2 cellular contexts compared by ENCODE assay signal in the genomic region with DNA sequence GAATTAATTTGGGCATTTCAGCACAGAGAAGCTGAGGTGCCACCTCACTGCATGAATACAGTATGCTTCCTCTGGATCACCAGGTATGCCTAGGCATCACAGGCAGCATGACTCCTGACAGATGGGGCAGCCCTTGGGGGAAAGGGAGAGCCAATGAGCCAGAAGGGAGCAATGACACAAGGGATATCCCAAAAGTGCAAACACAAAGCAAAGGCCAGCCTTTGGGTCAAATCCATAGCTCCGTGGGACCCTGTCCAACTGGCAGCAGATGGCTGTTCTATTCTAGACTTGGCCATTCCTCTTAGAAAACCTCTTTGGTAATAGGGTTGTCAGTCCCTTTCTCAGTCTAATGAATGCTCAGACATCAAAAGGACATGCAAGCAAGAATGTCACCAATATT.
TF ChIP-seq lines count a peak whose summit lies in the region.

No MANE protein-coding gene starts in this region.

TF ChIP-seq in liver, 16 proteins besides CTCF, POLR2A, EP300 and RAD21 (continued from another document):
- TF ChIP-seq, protein P1, sequence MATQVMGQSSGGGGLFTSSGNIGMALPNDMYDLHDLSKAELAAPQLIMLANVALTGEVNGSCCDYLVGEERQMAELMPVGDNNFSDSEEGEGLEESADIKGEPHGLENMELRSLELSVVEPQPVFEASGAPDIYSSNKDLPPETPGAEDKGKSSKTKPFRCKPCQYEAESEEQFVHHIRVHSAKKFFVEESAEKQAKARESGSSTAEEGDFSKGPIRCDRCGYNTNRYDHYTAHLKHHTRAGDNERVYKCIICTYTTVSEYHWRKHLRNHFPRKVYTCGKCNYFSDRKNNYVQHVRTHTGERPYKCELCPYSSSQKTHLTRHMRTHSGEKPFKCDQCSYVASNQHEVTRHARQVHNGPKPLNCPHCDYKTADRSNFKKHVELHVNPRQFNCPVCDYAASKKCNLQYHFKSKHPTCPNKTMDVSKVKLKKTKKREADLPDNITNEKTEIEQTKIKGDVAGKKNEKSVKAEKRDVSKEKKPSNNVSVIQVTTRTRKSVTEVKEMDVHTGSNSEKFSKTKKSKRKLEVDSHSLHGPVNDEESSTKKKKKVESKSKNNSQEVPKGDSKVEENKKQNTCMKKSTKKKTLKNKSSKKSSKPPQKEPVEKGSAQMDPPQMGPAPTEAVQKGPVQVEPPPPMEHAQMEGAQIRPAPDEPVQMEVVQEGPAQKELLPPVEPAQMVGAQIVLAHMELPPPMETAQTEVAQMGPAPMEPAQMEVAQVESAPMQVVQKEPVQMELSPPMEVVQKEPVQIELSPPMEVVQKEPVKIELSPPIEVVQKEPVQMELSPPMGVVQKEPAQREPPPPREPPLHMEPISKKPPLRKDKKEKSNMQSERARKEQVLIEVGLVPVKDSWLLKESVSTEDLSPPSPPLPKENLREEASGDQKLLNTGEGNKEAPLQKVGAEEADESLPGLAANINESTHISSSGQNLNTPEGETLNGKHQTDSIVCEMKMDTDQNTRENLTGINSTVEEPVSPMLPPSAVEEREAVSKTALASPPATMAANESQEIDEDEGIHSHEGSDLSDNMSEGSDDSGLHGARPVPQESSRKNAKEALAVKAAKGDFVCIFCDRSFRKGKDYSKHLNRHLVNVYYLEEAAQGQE (IDR thresholded peaks at IDR 0.05): peak; percentile 34
- TF ChIP-seq HNF4A (conservative IDR thresholded peaks at IDR 0.05) (peak; percentile 79 to 82), JUND (IDR thresholded peaks at IDR 0.05) (peak in 1 of 2 donors; percentile 43), NR2F2 (IDR thresholded peaks at IDR 0.05) (peak; percentile 79), TAF1 (conservative IDR thresholded peaks at IDR 0.05) (no peak), EGR1 (IDR thresholded peaks at IDR 0.05; ENCODE audit: low read depth in 2 of 2) (peak in 1 of 2 donors; percentile 32), RXRA (IDR thresholded peaks at IDR 0.05) (peak; percentile 99), FOXA1 (IDR thresholded peaks at IDR 0.05) (peak; percentile 43), HNF4G (IDR thresholded peaks at IDR 0.05) (peak; percentile 16), SP1 (IDR thresholded peaks at IDR 0.05) (peak; percentile 88), GABPA (IDR thresholded peaks at IDR 0.05 in 1 of 2, conservative IDR thresholded peaks at IDR 0.05 in 1 of 2) (no peak), FOXA2 (IDR thresholded peaks at IDR 0.05) (peak; percentile 44)
- TF ChIP-seq, protein P2, sequence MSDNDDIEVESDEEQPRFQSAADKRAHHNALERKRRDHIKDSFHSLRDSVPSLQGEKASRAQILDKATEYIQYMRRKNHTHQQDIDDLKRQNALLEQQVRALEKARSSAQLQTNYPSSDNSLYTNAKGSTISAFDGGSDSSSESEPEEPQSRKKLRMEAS (IDR thresholded peaks at IDR 0.05): peak; percentile 62
- TF ChIP-seq, protein P3, sequence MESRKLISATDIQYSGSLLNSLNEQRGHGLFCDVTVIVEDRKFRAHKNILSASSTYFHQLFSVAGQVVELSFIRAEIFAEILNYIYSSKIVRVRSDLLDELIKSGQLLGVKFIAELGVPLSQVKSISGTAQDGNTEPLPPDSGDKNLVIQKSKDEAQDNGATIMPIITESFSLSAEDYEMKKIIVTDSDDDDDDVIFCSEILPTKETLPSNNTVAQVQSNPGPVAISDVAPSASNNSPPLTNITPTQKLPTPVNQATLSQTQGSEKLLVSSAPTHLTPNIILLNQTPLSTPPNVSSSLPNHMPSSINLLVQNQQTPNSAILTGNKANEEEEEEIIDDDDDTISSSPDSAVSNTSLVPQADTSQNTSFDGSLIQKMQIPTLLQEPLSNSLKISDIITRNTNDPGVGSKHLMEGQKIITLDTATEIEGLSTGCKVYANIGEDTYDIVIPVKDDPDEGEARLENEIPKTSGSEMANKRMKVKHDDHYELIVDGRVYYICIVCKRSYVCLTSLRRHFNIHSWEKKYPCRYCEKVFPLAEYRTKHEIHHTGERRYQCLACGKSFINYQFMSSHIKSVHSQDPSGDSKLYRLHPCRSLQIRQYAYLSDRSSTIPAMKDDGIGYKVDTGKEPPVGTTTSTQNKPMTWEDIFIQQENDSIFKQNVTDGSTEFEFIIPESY (IDR thresholded peaks at IDR 0.05): peak; percentile 29
- TF ChIP-seq, protein P4, sequence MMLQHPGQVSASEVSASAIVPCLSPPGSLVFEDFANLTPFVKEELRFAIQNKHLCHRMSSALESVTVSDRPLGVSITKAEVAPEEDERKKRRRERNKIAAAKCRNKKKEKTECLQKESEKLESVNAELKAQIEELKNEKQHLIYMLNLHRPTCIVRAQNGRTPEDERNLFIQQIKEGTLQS (IDR thresholded peaks at IDR 0.05): peak; percentile 25

TF ChIP-seq in HepG2, 621 proteins besides CTCF, POLR2A, EP300 and RAD21 (continued from another document):
- TF ChIP-seq, protein P5, sequence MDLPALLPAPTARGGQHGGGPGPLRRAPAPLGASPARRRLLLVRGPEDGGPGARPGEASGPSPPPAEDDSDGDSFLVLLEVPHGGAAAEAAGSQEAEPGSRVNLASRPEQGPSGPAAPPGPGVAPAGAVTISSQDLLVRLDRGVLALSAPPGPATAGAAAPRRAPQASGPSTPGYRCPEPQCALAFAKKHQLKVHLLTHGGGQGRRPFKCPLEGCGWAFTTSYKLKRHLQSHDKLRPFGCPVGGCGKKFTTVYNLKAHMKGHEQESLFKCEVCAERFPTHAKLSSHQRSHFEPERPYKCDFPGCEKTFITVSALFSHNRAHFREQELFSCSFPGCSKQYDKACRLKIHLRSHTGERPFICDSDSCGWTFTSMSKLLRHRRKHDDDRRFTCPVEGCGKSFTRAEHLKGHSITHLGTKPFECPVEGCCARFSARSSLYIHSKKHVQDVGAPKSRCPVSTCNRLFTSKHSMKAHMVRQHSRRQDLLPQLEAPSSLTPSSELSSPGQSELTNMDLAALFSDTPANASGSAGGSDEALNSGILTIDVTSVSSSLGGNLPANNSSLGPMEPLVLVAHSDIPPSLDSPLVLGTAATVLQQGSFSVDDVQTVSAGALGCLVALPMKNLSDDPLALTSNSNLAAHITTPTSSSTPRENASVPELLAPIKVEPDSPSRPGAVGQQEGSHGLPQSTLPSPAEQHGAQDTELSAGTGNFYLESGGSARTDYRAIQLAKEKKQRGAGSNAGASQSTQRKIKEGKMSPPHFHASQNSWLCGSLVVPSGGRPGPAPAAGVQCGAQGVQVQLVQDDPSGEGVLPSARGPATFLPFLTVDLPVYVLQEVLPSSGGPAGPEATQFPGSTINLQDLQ (CRISPR knock-in tag; IDR thresholded peaks at IDR 0.05): no peak
- TF ChIP-seq BHLHE40 (IDR thresholded peaks at IDR 0.05; ENCODE audit: low read length): no peak
- TF ChIP-seq KLF12 (CRISPR knock-in tag; IDR thresholded peaks at IDR 0.05; ENCODE audit: borderline replicate concordance): no peak
- no peak for TF ChIP-seq CREM (IDR thresholded peaks at IDR 0.05)
- no peak for TF ChIP-seq CREM (CRISPR knock-in tag; IDR thresholded peaks at IDR 0.05)
- no peak for TF ChIP-seq ZBTB7B (CRISPR knock-in tag; IDR thresholded peaks at IDR 0.05)
- no peak for TF ChIP-seq FLYWCH1 (CRISPR knock-in tag; IDR thresholded peaks at IDR 0.05)
- TF ChIP-seq, protein P6, sequence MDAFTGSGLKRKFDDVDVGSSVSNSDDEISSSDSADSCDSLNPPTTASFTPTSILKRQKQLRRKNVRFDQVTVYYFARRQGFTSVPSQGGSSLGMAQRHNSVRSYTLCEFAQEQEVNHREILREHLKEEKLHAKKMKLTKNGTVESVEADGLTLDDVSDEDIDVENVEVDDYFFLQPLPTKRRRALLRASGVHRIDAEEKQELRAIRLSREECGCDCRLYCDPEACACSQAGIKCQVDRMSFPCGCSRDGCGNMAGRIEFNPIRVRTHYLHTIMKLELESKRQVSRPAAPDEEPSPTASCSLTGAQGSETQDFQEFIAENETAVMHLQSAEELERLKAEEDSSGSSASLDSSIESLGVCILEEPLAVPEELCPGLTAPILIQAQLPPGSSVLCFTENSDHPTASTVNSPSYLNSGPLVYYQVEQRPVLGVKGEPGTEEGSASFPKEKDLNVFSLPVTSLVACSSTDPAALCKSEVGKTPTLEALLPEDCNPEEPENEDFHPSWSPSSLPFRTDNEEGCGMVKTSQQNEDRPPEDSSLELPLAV (CRISPR knock-in tag; conservative IDR thresholded peaks at IDR 0.05; ENCODE audit: low read depth): no peak
- no peak for TF ChIP-seq ZNF557 (CRISPR knock-in tag; IDR thresholded peaks at IDR 0.05)
